In genomic region chr7:158819571-158820203, GRCh38 we compare ENCODE assay signal across 9 cellular contexts. TPM values are rescaled to one million over a fixed set of nuclear protein-coding genes. Genes with fewer than 3 reads are reported as not detected.
A peak's percentile ranks its signal among the peaks of the same experiment; 100 is the strongest.
DNase-seq lines count a peak whose midpoint lies in the region; ATAC-seq and TF ChIP-seq lines count a peak whose summit lies in the region.
"Had no signal": no experiment of that assay in that cellular context is flagged by ENCODE, and none has a peak within 500 bp of the region (broad histone marks: within the 10 kb centered on the region; RNA-seq: fewer than 3 reads in every experiment).

No MANE protein-coding gene starts in this region.

- 90 to 100% methylated on average over 3 to 6 of the region's 7 CpGs for WGBS in endodermal cell (ENCODE audit: insufficient coverage in 1 of 2, insufficient read length in 1 of 2), 2 experiments
- 33% methylated on average over 7 of the region's 7 CpGs for WGBS in smooth muscle cell (ENCODE audit: low lambda C conversion rate)

- H3K9ac ChIP-seq in endodermal cell (ENCODE audit: extremely low read depth, low read length, poor library complexity, severe bottlenecking), result no peak overlapping the region
- peak overlapping the region; percentile 85 for H3K9ac ChIP-seq in smooth muscle cell (ENCODE audit: low read depth)

- H3K27me3 Mint-ChIP-seq in endodermal cell (ENCODE audit: insufficient read depth), result no peaks in the 10 kb centered on the region

- ATAC-seq in HG02981 (IDR thresholded peaks at IDR 0.05; ENCODE audit: unreplicated experiment) (no peak), HG03097 (IDR thresholded peaks at IDR 0.05; ENCODE audit: low FRiP score, unreplicated experiment) (no peak)

- no peaks in the 10 kb centered on the region for H3K36me3 Mint-ChIP-seq in endodermal cell (ENCODE audit: low read depth)

- H3K4me1 Mint-ChIP-seq in endodermal cell, result peaks cover 53% of the 10 kb centered on the region

- H3K27ac Mint-ChIP-seq in endodermal cell, result no peak overlapping the region

- DNase-seq in SIG-M5 treated with dmso at 0.1 percent for 504 hours (lab: John Stamatoyannopoulos, UW; ENCODE audit: unreplicated experiment) (peak; percentile 63), SIG-M5 (lab: John Stamatoyannopoulos, UW) (no peak), SW480 (ENCODE audit: low spot score) (peak; percentile 69), endodermal cell (no peak), smooth muscle cell (lab: John Stamatoyannopoulos, UW; ENCODE audit: unreplicated experiment) (no peak), 8988T (no peak)

- no peaks in the 10 kb centered on the region for H3K9me3 Mint-ChIP-seq in endodermal cell
- H3K9me3 Mint-ChIP-seq: neural crest cell had no signal

- H3K4me2 ChIP-seq in smooth muscle cell, result peak overlapping the region; percentile 83

- H3K9me3 ChIP-seq in endodermal cell (ENCODE audit: control insufficient read depth, low read length) (no peaks in the 10 kb centered on the region), smooth muscle cell (replicated peaks; ENCODE audit: low read depth) (no peaks in the 10 kb centered on the region)

- no peak overlapping the region for H2AFZ ChIP-seq in smooth muscle cell (ENCODE audit: low read depth)

- H3K36me3 ChIP-seq in endodermal cell (ENCODE audit: control insufficient read depth, insufficient read depth, low read length) (no peaks in the 10 kb centered on the region), smooth muscle cell (ENCODE audit: low read depth) (no peaks in the 10 kb centered on the region)

- H3F3A ChIP-seq in smooth muscle cell (ENCODE audit: low read depth), result peaks cover 42% of the 10 kb centered on the region

- H3K79me2 ChIP-seq in smooth muscle cell (ENCODE audit: low read depth), result peaks cover 75% of the 10 kb centered on the region

- no peak for TF ChIP-seq CTCF in endodermal cell (conservative IDR thresholded peaks at IDR 0.05)
- no peak for TF ChIP-seq CTCF in smooth muscle cell (IDR thresholded peaks at IDR 0.05; ENCODE audit: borderline replicate concordance, insufficient read depth, poor library complexity, severe bottlenecking)

- peak overlapping the region; percentile 73 for H3K4me3 ChIP-seq in endodermal cell (ENCODE audit: low read length)
- H3K4me3 ChIP-seq in smooth muscle cell, result peak overlapping the region; percentile 38

- peaks cover 35% of the 10 kb centered on the region for H4K20me1 ChIP-seq in smooth muscle cell (ENCODE audit: low read depth)

- peaks cover 5% of the 10 kb centered on the region for H3K4me1 ChIP-seq in endodermal cell (ENCODE audit: control insufficient read depth, insufficient read depth, low read length)
- H3K4me1 ChIP-seq in smooth muscle cell (ENCODE audit: low read depth), result peaks cover 63% of the 10 kb centered on the region

- H3K27ac ChIP-seq in endodermal cell (ENCODE audit: low read depth, low read length) (no peak overlapping the region), smooth muscle cell (ENCODE audit: low read depth) (peak overlapping the region; percentile 96)

- H3K4me3 Mint-ChIP-seq in endodermal cell, result no peak overlapping the region
- H3K4me3 Mint-ChIP-seq: neural crest cell had no signal

- H3K27me3 ChIP-seq in endodermal cell (ENCODE audit: control insufficient read depth, insufficient read depth, low read length, poor library complexity, severe bottlenecking) (no peaks in the 10 kb centered on the region), smooth muscle cell (ENCODE audit: low read depth) (no peaks in the 10 kb centered on the region)

RNA-seq across cellular contexts. Expression of gene ESYT2, which starts 9.6 kb away (rescaled TPM):
- total RNA-seq in endodermal cell (10 to 100 TPM; 30.7 to 36.9 TPM), smooth muscle cell (69.4 and 71.1 TPM in 2 replicates)
- polyA plus RNA-seq in endodermal cell (2013, experiment 1 of 2), result 25.1 TPM
- polyA plus RNA-seq in endodermal cell (2013, experiment 2 of 2), result 23.1 TPM
- polyA plus RNA-seq in smooth muscle cell, result 27.9 and 33.8 TPM in 2 replicates

RNA-seq across cellular contexts. Expression of gene DYNC2I1, which starts 36.7 kb away (rescaled TPM):
- total RNA-seq in endodermal cell, result 10 to 100 TPM; 18.5 to 24.2 TPM
- polyA plus RNA-seq in endodermal cell (2013, experiment 1 of 2), result 16.4 TPM
- 14.0 TPM for polyA plus RNA-seq in endodermal cell (2013, experiment 2 of 2)
- 10.3 and 11.0 TPM in 2 replicates for total RNA-seq in smooth muscle cell
- 29.2 and 50.0 TPM in 2 replicates for polyA plus RNA-seq in smooth muscle cell

Comparison
In these comparisons a context has a peak if more than half of its experiments do, and no peak if none do; other contexts are left out.
1. DNase-seq: peak in SIG-M5 treated with dmso at 0.1 percent for 504 hours (single experiment) and SW480 (single experiment); none in SIG-M5 (single experiment), endodermal cell (single experiment), smooth muscle cell (single experiment) and 8988T (single experiment).